Comparison of ENCODE assay signal across 1 cellular context in the genomic region with DNA sequence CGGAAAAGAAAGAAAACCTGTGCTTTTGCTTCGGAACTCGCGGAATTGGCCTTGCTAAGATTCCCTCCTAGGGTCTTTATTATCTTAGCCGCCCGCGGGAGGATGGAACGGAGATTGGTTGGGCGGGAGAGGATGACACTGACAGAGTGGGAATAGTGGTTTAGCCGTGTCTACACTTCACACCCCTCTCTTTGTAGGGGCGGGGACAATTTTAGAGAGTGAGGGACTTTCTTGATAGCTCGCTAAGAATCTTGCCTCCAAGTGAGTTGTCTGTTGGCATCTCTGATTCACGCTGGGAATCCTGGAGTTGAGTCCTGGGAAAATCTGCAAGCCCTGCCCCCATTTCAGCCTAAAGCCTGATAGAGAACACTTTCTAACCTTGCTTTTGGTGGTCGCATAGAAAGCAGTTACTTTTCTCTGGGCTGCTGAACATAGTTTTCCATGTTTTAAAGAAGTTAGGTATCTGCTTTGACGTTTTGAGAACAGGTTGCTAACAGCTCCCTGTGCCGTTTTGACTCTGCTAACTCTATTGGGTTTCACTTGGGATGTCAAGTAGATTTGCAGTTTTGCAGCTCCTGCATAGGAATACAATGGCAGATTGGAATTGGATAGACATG.
TF ChIP-seq lines count a peak whose summit lies in the region.

No MANE protein-coding gene starts in this region.

TF ChIP-seq in GM12878, 131 proteins besides CTCF, POLR2A, EP300 and RAD21:
- TF ChIP-seq CEBPZ (IDR thresholded peaks at IDR 0.05; ENCODE audit: low read depth, low read length) (no peak), RAD51 (IDR thresholded peaks at IDR 0.05) (0 out of 2 replicates have a peak, but pooled peaks have one; percentile 9), YBX1 (IDR thresholded peaks at IDR 0.05) (no peak), IKZF2 (IDR thresholded peaks at IDR 0.05) (0 out of 4 replicates have a peak, but pooled peaks of 1 of the 2 experiments have one; percentile 24), ZSCAN29 (IDR thresholded peaks at IDR 0.05) (peak; percentile 78; the same call in 1 of the 2 replicates)
